14 cellular contexts compared by ENCODE assay signal in the genomic region with DNA sequence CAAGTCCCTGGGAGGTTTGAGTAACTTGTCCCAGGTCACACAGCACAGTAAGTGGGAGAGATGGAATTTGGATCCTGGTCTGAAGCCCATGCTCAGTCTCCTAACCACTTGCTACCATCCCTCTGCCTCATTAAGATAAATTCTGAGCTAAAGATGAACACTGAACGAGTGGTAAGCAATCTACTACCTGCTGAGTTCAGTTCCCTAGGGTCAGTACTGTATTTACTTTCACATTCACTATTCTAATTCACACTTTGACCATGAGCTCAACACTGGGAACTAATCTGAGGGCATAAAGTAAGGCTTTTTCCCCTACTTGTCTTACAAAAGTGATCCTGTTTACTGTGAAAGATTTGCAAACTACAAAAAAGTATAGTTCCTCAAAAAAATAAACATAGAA. TPM values are rescaled to one million over a fixed set of nuclear protein-coding genes. Genes with fewer than 3 reads are reported as not detected.
DNase-seq lines count a peak whose midpoint lies in the region; ATAC-seq and TF ChIP-seq lines count a peak whose summit lies in the region.
"Had no signal": no experiment of that assay in that cellular context is flagged by ENCODE, and none has a peak within 500 bp of the region (broad histone marks: within the 10 kb centered on the region; RNA-seq: fewer than 3 reads in every experiment).

No MANE protein-coding gene starts in this region.

- peaks cover 7% of the 10 kb centered on the region for H3K36me3 Mint-ChIP-seq in activated CD8-positive, alpha-beta T cell treated with anti-CD3 and anti-CD28 coated beads for 36 hours (ENCODE audit: low read depth)
- H3K36me3 Mint-ChIP-seq in activated CD8-positive, alpha-beta T cell treated with anti-CD3 and anti-CD28 coated beads, Interleukin-2, amount 10 ng/mL, durations not matched to agents 7 days and 5 days (ENCODE audit: low read depth), result peaks cover 4% of the 10 kb centered on the region
- H3K36me3 Mint-ChIP-seq in natural killer cell, result no peaks in the 10 kb centered on the region
- no peaks in the 10 kb centered on the region for H3K36me3 Mint-ChIP-seq in neural progenitor cell

- H3K36me3 ChIP-seq in ovary (no peaks in the 10 kb centered on the region), neural progenitor cell (no peaks in the 10 kb centered on the region)
- H3K36me3 ChIP-seq: cardiac muscle cell had no signal

- peak overlapping the region; percentile 22 for H3K27ac Mint-ChIP-seq in activated CD8-positive, alpha-beta T cell treated with anti-CD3 and anti-CD28 coated beads for 36 hours
- H3K27ac Mint-ChIP-seq in activated CD8-positive, alpha-beta T cell treated with anti-CD3 and anti-CD28 coated beads, Interleukin-2, amount 10 ng/mL, durations not matched to agents 7 days and 5 days, result no peak overlapping the region
- H3K27ac Mint-ChIP-seq in natural killer cell (no peak overlapping the region), neural progenitor cell (no peak overlapping the region)

- H3K27me3 Mint-ChIP-seq in activated CD8-positive, alpha-beta T cell treated with anti-CD3 and anti-CD28 coated beads for 36 hours, result no peaks in the 10 kb centered on the region
- no peaks in the 10 kb centered on the region for H3K27me3 Mint-ChIP-seq in activated CD8-positive, alpha-beta T cell treated with anti-CD3 and anti-CD28 coated beads, Interleukin-2, amount 10 ng/mL, durations not matched to agents 7 days and 5 days (ENCODE audit: low read depth)
- H3K27me3 Mint-ChIP-seq in natural killer cell (ENCODE audit: low read depth in 2 of 2) (no peaks in the 10 kb centered on the region), neural progenitor cell (ENCODE audit: insufficient read depth, low read depth) (no peaks in the 10 kb centered on the region)

- no peak overlapping the region for H2AFZ ChIP-seq in neural progenitor cell (replicated peaks)

- peaks cover 20% of the 10 kb centered on the region for H3K4me1 Mint-ChIP-seq in activated CD8-positive, alpha-beta T cell treated with anti-CD3 and anti-CD28 coated beads for 36 hours (ENCODE audit: low read depth)
- peaks cover 19% of the 10 kb centered on the region for H3K4me1 Mint-ChIP-seq in activated CD8-positive, alpha-beta T cell treated with anti-CD3 and anti-CD28 coated beads, Interleukin-2, amount 10 ng/mL, durations not matched to agents 7 days and 5 days (ENCODE audit: low read depth)
- H3K4me1 Mint-ChIP-seq in natural killer cell (peaks cover 5 to 20% of the 10 kb centered on the region in 2 donors), neural progenitor cell (peaks cover 6% of the 10 kb centered on the region)

- peaks cover 12% of the 10 kb centered on the region for H3K4me1 ChIP-seq in ovary (ENCODE audit: insufficient read depth)
- H3K4me1 ChIP-seq in neural progenitor cell, result peaks cover 8% of the 10 kb centered on the region

- intact Hi-C loops in activated CD8-positive, alpha-beta T cell treated with anti-CD3 and anti-CD28 coated beads for 36 hours (cut with micrococcal nuclease), result no loop called here
- intact Hi-C loops in natural killer cell (cut with micrococcal nuclease), result no loop called here
- intact Hi-C loops in left ventricle myocardium superior (cut with micrococcal nuclease), result loop anchor here (10.0 kb wide), 1 partner anchor 96 kb away; no protein-coding TSS in a partner anchor
- intact Hi-C loops in ovary (cut with DNase I), result no loop called here

- ATAC-seq in activated CD8-positive, alpha-beta T cell treated with anti-CD3 and anti-CD28 coated beads for 36 hours, result no peak
- ATAC-seq in activated CD8-positive, alpha-beta T cell treated with anti-CD3 and anti-CD28 coated beads, Interleukin-2, amount 10 ng/mL, durations not matched to agents 7 days and 5 days, result no peak
- ATAC-seq in GM21619 (IDR thresholded peaks at IDR 0.05; ENCODE audit: unreplicated experiment) (peak; percentile 58), HG03342 (IDR thresholded peaks at IDR 0.05; ENCODE audit: unreplicated experiment) (peak; percentile 56), natural killer cell (no peak), left ventricle myocardium superior (no peak)

- H3K4me3 ChIP-seq in ovary (no peak overlapping the region), neural progenitor cell (no peak overlapping the region)
- H3K4me3 ChIP-seq: cardiac muscle cell, spleen had no signal

- no peak for TF ChIP-seq CTCF in activated CD8-positive, alpha-beta T cell treated with anti-CD3 and anti-CD28 coated beads for 36 hours (IDR thresholded peaks at IDR 0.05)
- no peak for TF ChIP-seq CTCF in natural killer cell (IDR thresholded peaks at IDR 0.05)
- TF ChIP-seq CTCF in ovary (IDR thresholded peaks at IDR 0.05), result no peak
- TF ChIP-seq CTCF in neural progenitor cell (IDR thresholded peaks at IDR 0.05), result no peak

- POLR2A ChIA-PET in activated CD8-positive, alpha-beta T cell treated with anti-CD3 and anti-CD28 coated beads for 36 hours (lab: Charles Lee), result interaction anchor here (0.6 kb wide), 1 partner anchor 23 kb away, joined by 3 read pairs; no protein-coding TSS in a partner anchor
- POLR2A ChIA-PET in activated CD8-positive, alpha-beta T cell treated with anti-CD3 and anti-CD28 coated beads, Interleukin-2, amount 10 ng/mL, durations not matched to agents 7 days and 5 days (lab: Charles Lee), result no interaction called here

- peaks cover 17% of the 10 kb centered on the region for H4K20me1 ChIP-seq in neural progenitor cell (ENCODE audit: low read depth)

- DNase-seq in activated CD8-positive, alpha-beta T cell treated with anti-CD3 and anti-CD28 coated beads for 36 hours, result no peak
- DNase-seq in activated CD8-positive, alpha-beta T cell treated with anti-CD3 and anti-CD28 coated beads, Interleukin-2, amount 10 ng/mL, durations not matched to agents 7 days and 5 days, result no peak
- DNase-seq in natural killer cell, result no peak
- DNase-seq in left ventricle myocardium superior, result no peak
- no peak for DNase-seq in ovary
- DNase-seq in neural progenitor cell (ENCODE audit: low spot score), result no peak
- DNase-seq: mesenchymal stem cell; spleen; stimulated activated naive CD4-positive, alpha-beta T cell had no signal

- TF ChIP-seq POLR2A in ovary (IDR thresholded peaks at IDR 0.05), result no peak

- TF ChIP-seq EP300 in ovary (IDR thresholded peaks at IDR 0.05), result no peak

- H3F3A ChIP-seq in neural progenitor cell (ENCODE audit: low read depth), result no peaks in the 10 kb centered on the region

- CTCF ChIA-PET in activated CD8-positive, alpha-beta T cell treated with anti-CD3 and anti-CD28 coated beads for 36 hours (lab: Charles Lee), result interaction anchor here (1.4 kb wide), 1 partner anchor 10 kb away, joined by 3 read pairs; no protein-coding TSS in a partner anchor
- CTCF ChIA-PET in activated CD8-positive, alpha-beta T cell treated with anti-CD3 and anti-CD28 coated beads, Interleukin-2, amount 10 ng/mL, durations not matched to agents 7 days and 5 days (lab: Charles Lee), result no interaction called here

- no peaks in the 10 kb centered on the region for H3K9me3 ChIP-seq in ovary
- H3K9me3 ChIP-seq in neural progenitor cell (ENCODE audit: low read depth), result no peaks in the 10 kb centered on the region
- H3K9me3 ChIP-seq: spleen had no signal

- WGBS in ovary, 3 donors, result 65 to 75% (median 75%) methylated on average over 1 of the region's 1 CpG

- no peak overlapping the region for H3K9ac ChIP-seq in neural progenitor cell

- peak overlapping the region; percentile 9 for H3K4me3 Mint-ChIP-seq in activated CD8-positive, alpha-beta T cell treated with anti-CD3 and anti-CD28 coated beads for 36 hours
- no peak overlapping the region for H3K4me3 Mint-ChIP-seq in activated CD8-positive, alpha-beta T cell treated with anti-CD3 and anti-CD28 coated beads, Interleukin-2, amount 10 ng/mL, durations not matched to agents 7 days and 5 days
- H3K4me3 Mint-ChIP-seq in natural killer cell, result peak overlapping the region; percentile 71
- H3K4me3 Mint-ChIP-seq in neural progenitor cell, result no peak overlapping the region

- no peak overlapping the region for H3K27ac ChIP-seq in ovary
- H3K27ac ChIP-seq in neural progenitor cell, result no peak overlapping the region
- H3K27ac ChIP-seq: cardiac muscle cell had no signal

- H3K27me3 ChIP-seq in ovary (no peaks in the 10 kb centered on the region), neural progenitor cell (no peaks in the 10 kb centered on the region)
- H3K27me3 ChIP-seq: cardiac muscle cell, spleen had no signal

- no peaks in the 10 kb centered on the region for H3K9me3 Mint-ChIP-seq in activated CD8-positive, alpha-beta T cell treated with anti-CD3 and anti-CD28 coated beads for 36 hours
- no peaks in the 10 kb centered on the region for H3K9me3 Mint-ChIP-seq in activated CD8-positive, alpha-beta T cell treated with anti-CD3 and anti-CD28 coated beads, Interleukin-2, amount 10 ng/mL, durations not matched to agents 7 days and 5 days (ENCODE audit: insufficient read depth)
- no peaks in the 10 kb centered on the region for H3K9me3 Mint-ChIP-seq in natural killer cell
- H3K9me3 Mint-ChIP-seq in neural progenitor cell, result no peaks in the 10 kb centered on the region

- H3K4me2 ChIP-seq in neural progenitor cell, result no peak overlapping the region

- peaks cover 47% of the 10 kb centered on the region for H3K79me2 ChIP-seq in neural progenitor cell (ENCODE audit: low read depth)

RNA-seq across cellular contexts. Expression of gene UROS, which starts 2.4 kb away (rescaled TPM):
- 10 to 100 TPM; 30.9 to 35.4 TPM for total RNA-seq in activated CD8-positive, alpha-beta T cell treated with anti-CD3 and anti-CD28 coated beads for 36 hours
- 10 to 100 TPM; 42.3 to 45.7 TPM for total RNA-seq in activated CD8-positive, alpha-beta T cell treated with anti-CD3 and anti-CD28 coated beads, Interleukin-2, amount 10 ng/mL, durations not matched to agents 7 days and 5 days
- total RNA-seq in natural killer cell, result 10 to 100 TPM; 29.1 to 42.5 (median 35.2) TPM
- total RNA-seq in left ventricle myocardium superior, result 75.2 TPM
- 10 to 100 TPM; 18.5 to 39.6 (median 28.6) TPM for total RNA-seq in ovary
- 10 to 100 TPM; 23.7 to 82.5 TPM for polyA plus RNA-seq in ovary
- total RNA-seq in neural progenitor cell (ENCODE audit: low replicate concordance), result 76.3 and 82.2 TPM in 2 replicates

RNA-seq across cellular contexts. Expression of gene BCCIP, which starts 2.6 kb away (rescaled TPM):
- total RNA-seq in activated CD8-positive, alpha-beta T cell treated with anti-CD3 and anti-CD28 coated beads for 36 hours, result 100 to 1,000 TPM; 113 to 117 TPM
- 10 to 100 TPM; 59.8 to 66.0 TPM for total RNA-seq in activated CD8-positive, alpha-beta T cell treated with anti-CD3 and anti-CD28 coated beads, Interleukin-2, amount 10 ng/mL, durations not matched to agents 7 days and 5 days
- 10 to 100 TPM; 39.3 to 48.2 (median 41.3) TPM for total RNA-seq in natural killer cell
- 43.4 TPM for total RNA-seq in left ventricle myocardium superior
- total RNA-seq in ovary, result 10 to 100 TPM; 29.9 to 60.6 (median 48.4) TPM
- polyA plus RNA-seq in ovary, result 10 to 100 TPM; 40.5 to 50.2 TPM
- 76.5 and 122 TPM in 2 replicates for total RNA-seq in neural progenitor cell (ENCODE audit: low replicate concordance)

RNA-seq across cellular contexts. Expression of gene MMP21, which starts 45.1 kb away (rescaled TPM):
- not detected for total RNA-seq in activated CD8-positive, alpha-beta T cell treated with anti-CD3 and anti-CD28 coated beads for 36 hours
- total RNA-seq in activated CD8-positive, alpha-beta T cell treated with anti-CD3 and anti-CD28 coated beads, Interleukin-2, amount 10 ng/mL, durations not matched to agents 7 days and 5 days, result not detected
- total RNA-seq in natural killer cell, result under 1 TPM; 0.32 to 0.85 (median 0.35) TPM
- total RNA-seq in left ventricle myocardium superior, result not detected
- total RNA-seq in ovary, result 1 to 10 TPM in 4 of 7 donors, under 1 TPM in 3; 0.11 to 1.6 (median 1.2) TPM
- polyA plus RNA-seq in ovary, result under 1 TPM; 0.56 to 1.00 TPM
- not detected in 2 replicates for total RNA-seq in neural progenitor cell (ENCODE audit: low replicate concordance)
- total RNA-seq: activated CD8-positive, alpha-beta memory T cell treated with anti-CD3 and anti-CD28 coated beads for 36 hours; cardiac muscle cell; fibroblast of villous mesenchyme had no signal
- polyA plus RNA-seq: cardiac muscle cell had no signal

Comparison
In these comparisons a context has a peak if more than half of its experiments do, and no peak if none do; other contexts are left out.
1. H3K4me3 Mint-ChIP-seq: peak in activated CD8-positive, alpha-beta T cell treated with anti-CD3 and anti-CD28 coated beads for 36 hours (single experiment) and natural killer cell (single experiment); none in activated CD8-positive, alpha-beta T cell treated with anti-CD3 and anti-CD28 coated beads, Interleukin-2, amount 10 ng/mL, durations not matched to agents 7 days and 5 days (single experiment) and neural progenitor cell (single experiment).
2. ATAC-seq: peak in GM21619 (single experiment) and HG03342 (single experiment); none in activated CD8-positive, alpha-beta T cell treated with anti-CD3 and anti-CD28 coated beads for 36 hours (single experiment), activated CD8-positive, alpha-beta T cell treated with anti-CD3 and anti-CD28 coated beads, Interleukin-2, amount 10 ng/mL, durations not matched to agents 7 days and 5 days (single experiment), natural killer cell (0 of 3) and left ventricle myocardium superior (single experiment).